Comparison of ENCODE assay signal across 14 cellular contexts in genomic region chr3:50249459-50249858, GRCh38. TPM values are rescaled to one million over a fixed set of nuclear protein-coding genes. Genes with fewer than 3 reads are reported as not detected.
DNase-seq lines count a peak whose midpoint lies in the region; ATAC-seq, FAIRE-seq and TF ChIP-seq lines count a peak whose summit lies in the region.
"Had no signal": no experiment of that assay in that cellular context is flagged by ENCODE, and none has a peak within 500 bp of the region (broad histone marks: within the 10 kb centered on the region; RNA-seq: fewer than 3 reads in every experiment).

No MANE protein-coding gene starts in this region.

- H3K4me2 ChIP-seq in HepG2 (ENCODE audit: low read depth, low read length) (no peak overlapping the region), neuronal stem cell (ENCODE audit: insufficient read depth, low read length, poor library complexity, severe bottlenecking) (no peak overlapping the region)

- H3K9me3 ChIP-seq in HepG2 (ENCODE audit: low read length) (no peaks in the 10 kb centered on the region), right lobe of liver (no peaks in the 10 kb centered on the region), neuronal stem cell (replicated peaks in 1 of 2; ENCODE audit: control insufficient read depth in 2 of 2, insufficient read depth in 1 of 2, low read depth in 1 of 2, low read length in 2 of 2) (no peaks in the 10 kb centered on the region), vagina (no peaks in the 10 kb centered on the region)
- no peaks in the 10 kb centered on the region for H3K9me3 ChIP-seq in effector memory CD4-positive, alpha-beta T cell (ENCODE audit: control insufficient read depth, low read length)

- H3K4me1 ChIP-seq in HepG2 (ENCODE audit: insufficient read depth, low read length) = peaks cover 25% of the 10 kb centered on the region
- H3K4me1 ChIP-seq in right lobe of liver = peaks cover 0 to 70% (median 21%) of the 10 kb centered on the region in 4 donors
- peaks cover 37% of the 10 kb centered on the region for H3K4me1 ChIP-seq in effector memory CD4-positive, alpha-beta T cell (ENCODE audit: control insufficient read depth, insufficient read depth, low read length, poor library complexity, severe bottlenecking)
- H3K4me1 ChIP-seq in neuronal stem cell (ENCODE audit: control insufficient read depth in 2 of 2, insufficient read depth in 1 of 2, low read depth in 1 of 2, low read length in 2 of 2) = peaks cover 24 to 27% of the 10 kb centered on the region in 2 donors
- H3K4me1 ChIP-seq in vagina = peaks cover 93% of the 10 kb centered on the region

- no peaks in the 10 kb centered on the region for H4K20me1 ChIP-seq in HepG2 (ENCODE audit: insufficient read depth, low read length)

- H2BK120ac ChIP-seq in neuronal stem cell (ENCODE audit: low read depth, low read length) = peak overlapping the region; percentile 19

- in situ Hi-C loops in HepG2 (cut with HindIII; ENCODE audit: extremely low pct_ligation_motif_present, low pct_unique_long_range_greater_than_20kb) = no loop called here

- no peak for DNase-seq in HepG2 (ENCODE audit: low spot score)
- DNase-seq in right lobe of liver = no peak
- no peak for DNase-seq in effector memory CD4-positive, alpha-beta T cell
- no peak for DNase-seq in neuronal stem cell (ENCODE audit: low spot score)
- DNase-seq in vagina (ENCODE audit: extremely low spot score in 2 of 2) = no peak
- DNase-seq in RPMI8226 = no peak
- DNase-seq in NCI-H226 = no peak
- no peak for DNase-seq in posterior cingulate gyrus
- DNase-seq: activated CD4-positive, alpha-beta T cell treated with anti-CD3 and anti-CD28 coated beads for 48 hours; NCI-H1048 had no signal

- ATAC-seq in HepG2 (no peak), right lobe of liver (no peak)

- H2AK5ac ChIP-seq in neuronal stem cell (ENCODE audit: low read depth, low read length) = peak overlapping the region; percentile 49

- H3K18ac ChIP-seq in neuronal stem cell (ENCODE audit: low read length) = peak overlapping the region; percentile 27

- no peak overlapping the region for H2AFZ ChIP-seq in HepG2 (ENCODE audit: low read length)
- H2AFZ ChIP-seq in neuronal stem cell (ENCODE audit: low read length) = no peak overlapping the region

- peaks cover 23% of the 10 kb centered on the region for H3K79me2 ChIP-seq in HepG2 (ENCODE audit: insufficient read depth, low read length)

- H3K27me3 ChIP-seq in HepG2 (ENCODE audit: control insufficient read depth in 1 of 2, insufficient read depth in 2 of 2, low read length in 2 of 2) (no peaks in the 10 kb centered on the region), right lobe of liver (no peaks in the 10 kb centered on the region), neuronal stem cell (ENCODE audit: control insufficient read depth in 3 of 3, insufficient read depth in 3 of 3, low read depth in 1 of 3, low read length in 3 of 3) (no peaks in the 10 kb centered on the region), vagina (no peaks in the 10 kb centered on the region)
- no peaks in the 10 kb centered on the region for H3K27me3 ChIP-seq in effector memory CD4-positive, alpha-beta T cell (replicated peaks; ENCODE audit: control insufficient read depth, insufficient read depth, low read length, poor library complexity, severe bottlenecking)
- H3K27me3 ChIP-seq: cardiac muscle cell had no signal

- CTCF ChIA-PET in HepG2 (lab: Yijun Ruan, JAX; ENCODE audit: low intra/inter-chr PET ratio, low total read pairs) = no interaction called here

- BruUV-seq in HepG2 (replicated peaks; lab: Mats Ljungman, UMichigan) = no TSS peak

- peak overlapping the region; percentile 17 for H4K91ac ChIP-seq in neuronal stem cell (ENCODE audit: low read depth, low read length, poor library complexity)

- H2BK15ac ChIP-seq in neuronal stem cell (ENCODE audit: low read length) = no peak overlapping the region

- TF ChIP-seq EP300 in HepG2 (IDR thresholded peaks at IDR 0.05; ENCODE audit: low read depth in 2 of 2, low read length in 2 of 2) (no peak), HepG2 (CRISPR knock-in tag; IDR thresholded peaks at IDR 0.05; ENCODE audit: borderline replicate concordance) (no peak)

- peak overlapping the region; percentile 82 for H3K23ac ChIP-seq in neuronal stem cell (ENCODE audit: low read depth, low read length, poor library complexity)

- H2BK5ac ChIP-seq in neuronal stem cell (ENCODE audit: low read length) = peak overlapping the region; percentile 66

- intact Hi-C loops in HepG2 (cut with micrococcal nuclease; ENCODE audit: unreplicated experiment) = no loop called here
- intact Hi-C loops in right lobe of liver (cut with DNase I) = no loop called here
- intact Hi-C loops in vagina (cut with DNase I) = no loop called here
- intact Hi-C loops in posterior cingulate gyrus (cut with DNase I) = no loop called here

- FAIRE-seq in HepG2 (lab: Jason Lieb, UNC) = no peak
- FAIRE-seq: GM12892 had no signal

- 100% methylated on average over 1 of the region's 5 CpGs for WGBS in HepG2 (ENCODE audit: low lambda C conversion rate)
- WGBS in right lobe of liver (ENCODE audit: insufficient coverage, low coverage, low lambda C conversion rate, missing lambda C conversion rate) = 90% methylated on average over 2 of the region's 5 CpGs
- no CpG with 5 or more reads among the region's 5 CpGs for WGBS in neuronal stem cell (ENCODE audit: extremely low coverage in 2 of 2, insufficient read length in 2 of 2, insufficient replicate concordance in 1 of 2), 2 donors

- POLR2A ChIA-PET in HepG2 (lab: Yijun Ruan, JAX) = interaction anchor here (1.2 to 3.2 kb wide), 3 partner anchors 10 to 15 kb away, joined by 3 to 12 read pairs (median 3); partner anchors contain the start of gene GNAI2

- TF ChIP-seq RAD21 in HepG2 (CRISPR knock-in tag; IDR thresholded peaks at IDR 0.05) = no peak

- peaks cover 2 to 14% of the 10 kb centered on the region in 2 experiments; a peak in 2 of 5 replicates for H3K36me3 ChIP-seq in HepG2 (replicated peaks in 1 of 2; ENCODE audit: control insufficient read depth in 1 of 2, insufficient read depth in 2 of 2, low read length in 2 of 2)
- peaks cover 0 to 9% (median 3%) of the 10 kb centered on the region in 4 donors for H3K36me3 ChIP-seq in right lobe of liver
- H3K36me3 ChIP-seq in effector memory CD4-positive, alpha-beta T cell (ENCODE audit: control insufficient read depth, insufficient read depth, low read length) = peaks cover 54% of the 10 kb centered on the region
- H3K36me3 ChIP-seq in neuronal stem cell (replicated peaks in 1 of 2; ENCODE audit: control insufficient read depth in 2 of 2, insufficient read depth in 2 of 2, low read length in 2 of 2) = peaks cover 53 to 68% of the 10 kb centered on the region in 2 donors
- H3K36me3 ChIP-seq in vagina = peaks cover 0 to 12% of the 10 kb centered on the region in 2 donors

- H3K4ac ChIP-seq in neuronal stem cell (ENCODE audit: low read length) = no peak overlapping the region

- H3K27ac ChIP-seq in HepG2 (ENCODE audit: extremely low read length, insufficient read depth, low read length) = no peak overlapping the region
- H3K27ac ChIP-seq in right lobe of liver = peak overlapping the region in 1 of 3 donors; percentile 43
- H3K27ac ChIP-seq in effector memory CD4-positive, alpha-beta T cell (ENCODE audit: insufficient read depth, low read length, poor library complexity, severe bottlenecking) = peak overlapping the region; percentile 46
- H3K27ac ChIP-seq in neuronal stem cell (replicated peaks; ENCODE audit: low read length) = no peak overlapping the region
- peak overlapping the region; percentile 92 for H3K27ac ChIP-seq in vagina
- H3K27ac ChIP-seq: cardiac muscle cell had no signal

- H3K9ac ChIP-seq in HepG2 (ENCODE audit: insufficient read depth, low read depth, low read length) (no peak overlapping the region), neuronal stem cell (ENCODE audit: low read depth, low read length, poor library complexity) (peak overlapping the region; percentile 73)

- TF ChIP-seq CTCF in HepG2 (CRISPR knock-in tag; IDR thresholded peaks at IDR 0.05) = no peak
- no peak for TF ChIP-seq CTCF in right lobe of liver (IDR thresholded peaks at IDR 0.05)
- TF ChIP-seq CTCF in vagina (IDR thresholded peaks at IDR 0.05) = no peak

- no peak overlapping the region for H3K4me3 ChIP-seq in HepG2 (replicated peaks in 1 of 3; ENCODE audit: insufficient read depth in 1 of 3, low read depth in 2 of 3, low read length in 3 of 3)
- no peak overlapping the region for H3K4me3 ChIP-seq in right lobe of liver
- H3K4me3 ChIP-seq in effector memory CD4-positive, alpha-beta T cell (ENCODE audit: insufficient read depth, low read depth, low read length, poor library complexity, severe bottlenecking) = no peak overlapping the region
- no peak overlapping the region for H3K4me3 ChIP-seq in neuronal stem cell (ENCODE audit: low read length in 2 of 2)
- H3K4me3 ChIP-seq in vagina = no peak overlapping the region
- H3K4me3 ChIP-seq: cardiac muscle cell had no signal

- H2BK12ac ChIP-seq in neuronal stem cell (ENCODE audit: low read length) = no peak overlapping the region

- no peak overlapping the region for H4K8ac ChIP-seq in neuronal stem cell (ENCODE audit: low read depth, low read length)

- peaks cover 51% of the 10 kb centered on the region for H3K79me1 ChIP-seq in neuronal stem cell (ENCODE audit: low read depth, low read length)

- H3K14ac ChIP-seq in neuronal stem cell (ENCODE audit: low read length) = peak overlapping the region; percentile 6

- no peak for TF ChIP-seq POLR2A in HepG2 (IDR thresholded peaks at IDR 0.05; ENCODE audit: insufficient read depth in 1 of 2, low read depth in 2 of 2, low read length in 2 of 2)
- no peak for TF ChIP-seq POLR2A in right lobe of liver (IDR thresholded peaks at IDR 0.05)
- no peak for TF ChIP-seq POLR2A in vagina (IDR thresholded peaks at IDR 0.05)

RNA-seq across cellular contexts. Expression of gene GNAI2, which starts 13.5 kb away (rescaled TPM):
- total RNA-seq in HepG2 (2016; rRNA removed; fragmentation: Illumina TruSeq; extraction: Trizol) (34.5 and 51.1 TPM in 2 replicates), right lobe of liver (100 to 1,000 TPM in 2 of 6 experiments, 10 to 100 TPM in 4; 73.3 to 125 (median 98.7) TPM), vagina (244 TPM)
- total RNA-seq in HepG2 (2016; cell fraction: cytosol; rRNA removed; fragmentation: Illumina TruSeq; extraction: Trizol; ENCODE audit: low read depth) = 26.6 and 32.1 TPM in 2 replicates
- total RNA-seq in HepG2 (2016; cell fraction: insoluble cytoplasmic fraction; rRNA removed; fragmentation: Illumina TruSeq; extraction: Trizol) = 33.4 and 51.3 TPM in 2 replicates
- 43.7 and 48.0 TPM in 2 replicates for total RNA-seq in HepG2 (2016; cell fraction: membrane; rRNA removed; fragmentation: Illumina TruSeq; extraction: Trizol)
- 26.6 and 32.5 TPM in 2 replicates for total RNA-seq in HepG2 (2016; cell fraction: nucleus; rRNA removed; fragmentation: Illumina TruSeq; extraction: Trizol)
- polyA plus RNA-seq in HepG2 (2011; rRNA removed) = 66.1 and 66.2 TPM in 2 replicates
- polyA plus RNA-seq in HepG2 (2011; cell fraction: cytosol; rRNA removed) = 64.5 and 77.2 TPM in 2 replicates
- 39.4 and 42.6 TPM in 2 replicates for polyA plus RNA-seq in HepG2 (2011; cell fraction: nucleus; rRNA removed)
- polyA plus RNA-seq in HepG2 (2012) = 25.4 and 25.9 TPM in 2 replicates
- 37.3 and 42.8 TPM in 2 replicates for polyA plus RNA-seq in HepG2 (2016; cell fraction: cytosol; fragmentation: Illumina TruSeq; extraction: Trizol; ENCODE audit: low read depth)
- 57.1 and 66.6 TPM in 2 replicates for polyA plus RNA-seq in HepG2 (2016; cell fraction: insoluble cytoplasmic fraction; fragmentation: Illumina TruSeq; extraction: Trizol; ENCODE audit: low read depth)
- polyA plus RNA-seq in HepG2 (2016; cell fraction: membrane; fragmentation: Illumina TruSeq; extraction: Trizol; ENCODE audit: low read depth) = 69.3 and 71.1 TPM in 2 replicates
- polyA plus RNA-seq in HepG2 (2016; cell fraction: nucleus; fragmentation: Illumina TruSeq; extraction: Trizol; ENCODE audit: insufficient read depth, low read depth) = 73.5 and 75.3 TPM in 2 replicates
- 111 and 236 TPM in 2 replicates for polyA minus RNA-seq in HepG2 (2011; rRNA and poly(A)+ RNA removed; ENCODE audit: low replicate concordance)
- polyA minus RNA-seq in HepG2 (2011; cell fraction: cytosol; rRNA and poly(A)+ RNA removed) = 26.0 and 26.4 TPM in 2 replicates
- polyA minus RNA-seq in HepG2 (2011; cell fraction: nucleus; rRNA and poly(A)+ RNA removed) = 16.4 and 20.0 TPM in 2 replicates
- polyA plus RNA-seq in neuronal stem cell (2013, experiment 1 of 2) = 457 TPM
- 458 TPM for polyA plus RNA-seq in neuronal stem cell (2013, experiment 2 of 2)

RNA-seq across cellular contexts. Expression of gene SEMA3B, which starts 19.5 kb away (rescaled TPM):
- 25.6 and 93.2 TPM in 2 replicates for total RNA-seq in HepG2 (2016; rRNA removed; fragmentation: Illumina TruSeq; extraction: Trizol)
- 12.3 and 13.3 TPM in 2 replicates for total RNA-seq in HepG2 (2016; cell fraction: cytosol; rRNA removed; fragmentation: Illumina TruSeq; extraction: Trizol; ENCODE audit: low read depth)
- 23.5 and 94.1 TPM in 2 replicates for total RNA-seq in HepG2 (2016; cell fraction: insoluble cytoplasmic fraction; rRNA removed; fragmentation: Illumina TruSeq; extraction: Trizol)
- 18.0 and 19.0 TPM in 2 replicates for total RNA-seq in HepG2 (2016; cell fraction: membrane; rRNA removed; fragmentation: Illumina TruSeq; extraction: Trizol)
- total RNA-seq in HepG2 (2016; cell fraction: nucleus; rRNA removed; fragmentation: Illumina TruSeq; extraction: Trizol) = 106 and 120 TPM in 2 replicates
- polyA plus RNA-seq in HepG2 (2011; rRNA removed) = 158 and 173 TPM in 2 replicates
- polyA plus RNA-seq in HepG2 (2011; cell fraction: cytosol; rRNA removed) = 99.8 and 199 TPM in 2 replicates
- 824 and 1,487 TPM in 2 replicates for polyA plus RNA-seq in HepG2 (2011; cell fraction: nucleus; rRNA removed)
- polyA plus RNA-seq in HepG2 (2012) = 48.8 and 75.5 TPM in 2 replicates
- polyA plus RNA-seq in HepG2 (2016; cell fraction: cytosol; fragmentation: Illumina TruSeq; extraction: Trizol; ENCODE audit: low read depth) = 10.5 and 10.8 TPM in 2 replicates
- 26.4 and 37.1 TPM in 2 replicates for polyA plus RNA-seq in HepG2 (2016; cell fraction: insoluble cytoplasmic fraction; fragmentation: Illumina TruSeq; extraction: Trizol; ENCODE audit: low read depth)
- 15.3 and 17.6 TPM in 2 replicates for polyA plus RNA-seq in HepG2 (2016; cell fraction: membrane; fragmentation: Illumina TruSeq; extraction: Trizol; ENCODE audit: low read depth)
- 390 and 409 TPM in 2 replicates for polyA plus RNA-seq in HepG2 (2016; cell fraction: nucleus; fragmentation: Illumina TruSeq; extraction: Trizol; ENCODE audit: insufficient read depth, low read depth)
- 84.6 and 160 TPM in 2 replicates for polyA minus RNA-seq in HepG2 (2011; rRNA and poly(A)+ RNA removed; ENCODE audit: low replicate concordance)
- 55.4 and 70.0 TPM in 2 replicates for polyA minus RNA-seq in HepG2 (2011; cell fraction: cytosol; rRNA and poly(A)+ RNA removed)
- 81.1 and 108 TPM in 2 replicates for polyA minus RNA-seq in HepG2 (2011; cell fraction: nucleus; rRNA and poly(A)+ RNA removed)
- 1 to 10 TPM; 1.7 to 4.5 (median 2.6) TPM for total RNA-seq in right lobe of liver
- 5.0 TPM for polyA plus RNA-seq in neuronal stem cell (2013, experiment 1 of 2)
- polyA plus RNA-seq in neuronal stem cell (2013, experiment 2 of 2) = 5.2 TPM
- 32.9 TPM for total RNA-seq in vagina

RNA-seq across cellular contexts. Expression of gene LSMEM2, which starts 29.4 kb away (rescaled TPM):
- total RNA-seq in HepG2 (2016; rRNA removed; fragmentation: Illumina TruSeq; extraction: Trizol) (0.07 TPM in 1 of 2 replicates, not detected in the other), right lobe of liver (not detected), vagina (not detected)
- not detected in 2 replicates for total RNA-seq in HepG2 (2016; cell fraction: cytosol; rRNA removed; fragmentation: Illumina TruSeq; extraction: Trizol; ENCODE audit: low read depth)
- total RNA-seq in HepG2 (2016; cell fraction: insoluble cytoplasmic fraction; rRNA removed; fragmentation: Illumina TruSeq; extraction: Trizol) = 0.06 TPM in 1 of 2 replicates, not detected in the other
- not detected in 2 replicates for total RNA-seq in HepG2 (2016; cell fraction: membrane; rRNA removed; fragmentation: Illumina TruSeq; extraction: Trizol)
- total RNA-seq in HepG2 (2016; cell fraction: nucleus; rRNA removed; fragmentation: Illumina TruSeq; extraction: Trizol) = 0.25 TPM in 1 of 2 replicates, not detected in the other
- 0.41 and 0.44 TPM in 2 replicates for polyA plus RNA-seq in HepG2 (2011; rRNA removed)
- polyA plus RNA-seq in HepG2 (2011; cell fraction: cytosol; rRNA removed) = 0.08 and 0.15 TPM in 2 replicates
- polyA plus RNA-seq in HepG2 (2011; cell fraction: nucleus; rRNA removed) = 1.3 and 2.1 TPM in 2 replicates
- polyA plus RNA-seq in HepG2 (2012) = 0.17 and 0.37 TPM in 2 replicates
- polyA plus RNA-seq in HepG2 (2016; cell fraction: cytosol; fragmentation: Illumina TruSeq; extraction: Trizol; ENCODE audit: low read depth) = not detected in 2 replicates
- not detected in 2 replicates for polyA plus RNA-seq in HepG2 (2016; cell fraction: insoluble cytoplasmic fraction; fragmentation: Illumina TruSeq; extraction: Trizol; ENCODE audit: low read depth)
- polyA plus RNA-seq in HepG2 (2016; cell fraction: membrane; fragmentation: Illumina TruSeq; extraction: Trizol; ENCODE audit: low read depth) = not detected in 2 replicates
- polyA plus RNA-seq in HepG2 (2016; cell fraction: nucleus; fragmentation: Illumina TruSeq; extraction: Trizol; ENCODE audit: insufficient read depth, low read depth) = 0.42 TPM in 1 of 2 replicates, not detected in the other
- polyA minus RNA-seq in HepG2 (2011; rRNA and poly(A)+ RNA removed; ENCODE audit: low replicate concordance) = 0.09 and 0.34 TPM in 2 replicates
- polyA minus RNA-seq in HepG2 (2011; cell fraction: cytosol; rRNA and poly(A)+ RNA removed) = not detected in 2 replicates
- 0.90 TPM in 1 of 2 replicates, not detected in the other for polyA minus RNA-seq in HepG2 (2011; cell fraction: nucleus; rRNA and poly(A)+ RNA removed)
- polyA plus RNA-seq in neuronal stem cell (2013, experiment 1 of 2) = 0.28 TPM
- 0.21 TPM for polyA plus RNA-seq in neuronal stem cell (2013, experiment 2 of 2)
- total RNA-seq: activated T-helper 2 cell treated with anti-CD3 and anti-CD28 coated beads, Interferon-gamma antibody, Interleukin-2, Interleukin-4, amounts not matched to agents 10 μg/mL and 5 μg/mL and 100 μg/mL, durations not matched to agents 14 hours and 24 hours and 36 hours; NCI-H460 had no signal

RNA-seq across cellular contexts. Expression of gene IFRD2, which starts 42.8 kb away (rescaled TPM):
- total RNA-seq in HepG2 (2016; rRNA removed; fragmentation: Illumina TruSeq; extraction: Trizol) (81.4 and 96.1 TPM in 2 replicates), right lobe of liver (10 to 100 TPM; 40.8 to 71.0 (median 56.3) TPM), vagina (37.3 TPM)
- total RNA-seq in HepG2 (2016; cell fraction: cytosol; rRNA removed; fragmentation: Illumina TruSeq; extraction: Trizol; ENCODE audit: low read depth) = 66.4 and 85.9 TPM in 2 replicates
- 79.0 and 101 TPM in 2 replicates for total RNA-seq in HepG2 (2016; cell fraction: insoluble cytoplasmic fraction; rRNA removed; fragmentation: Illumina TruSeq; extraction: Trizol)
- total RNA-seq in HepG2 (2016; cell fraction: membrane; rRNA removed; fragmentation: Illumina TruSeq; extraction: Trizol) = 126 and 147 TPM in 2 replicates
- total RNA-seq in HepG2 (2016; cell fraction: nucleus; rRNA removed; fragmentation: Illumina TruSeq; extraction: Trizol) = 83.9 and 92.3 TPM in 2 replicates
- polyA plus RNA-seq in HepG2 (2011; rRNA removed) = 32.8 and 43.1 TPM in 2 replicates
- 29.8 and 39.8 TPM in 2 replicates for polyA plus RNA-seq in HepG2 (2011; cell fraction: cytosol; rRNA removed)
- polyA plus RNA-seq in HepG2 (2011; cell fraction: nucleus; rRNA removed) = 174 and 179 TPM in 2 replicates
- polyA plus RNA-seq in HepG2 (2012) = 38.5 and 48.9 TPM in 2 replicates
- 54.5 and 72.4 TPM in 2 replicates for polyA plus RNA-seq in HepG2 (2016; cell fraction: cytosol; fragmentation: Illumina TruSeq; extraction: Trizol; ENCODE audit: low read depth)
- 62.4 and 77.5 TPM in 2 replicates for polyA plus RNA-seq in HepG2 (2016; cell fraction: insoluble cytoplasmic fraction; fragmentation: Illumina TruSeq; extraction: Trizol; ENCODE audit: low read depth)
- polyA plus RNA-seq in HepG2 (2016; cell fraction: membrane; fragmentation: Illumina TruSeq; extraction: Trizol; ENCODE audit: low read depth) = 89.6 and 91.5 TPM in 2 replicates
- polyA plus RNA-seq in HepG2 (2016; cell fraction: nucleus; fragmentation: Illumina TruSeq; extraction: Trizol; ENCODE audit: insufficient read depth, low read depth) = 124 and 130 TPM in 2 replicates
- 61.7 and 107 TPM in 2 replicates for polyA minus RNA-seq in HepG2 (2011; rRNA and poly(A)+ RNA removed; ENCODE audit: low replicate concordance)
- polyA minus RNA-seq in HepG2 (2011; cell fraction: cytosol; rRNA and poly(A)+ RNA removed) = 15.9 and 21.4 TPM in 2 replicates
- 46.6 and 52.5 TPM in 2 replicates for polyA minus RNA-seq in HepG2 (2011; cell fraction: nucleus; rRNA and poly(A)+ RNA removed)
- 23.1 TPM for polyA plus RNA-seq in neuronal stem cell (2013, experiment 1 of 2)
- 22.1 TPM for polyA plus RNA-seq in neuronal stem cell (2013, experiment 2 of 2)

RNA-seq across cellular contexts. Expression of gene SLC38A3, which starts 44.4 kb away (rescaled TPM):
- total RNA-seq in HepG2 (2016; rRNA removed; fragmentation: Illumina TruSeq; extraction: Trizol) = 14.3 and 29.8 TPM in 2 replicates
- 9.4 and 12.0 TPM in 2 replicates for total RNA-seq in HepG2 (2016; cell fraction: cytosol; rRNA removed; fragmentation: Illumina TruSeq; extraction: Trizol; ENCODE audit: low read depth)
- total RNA-seq in HepG2 (2016; cell fraction: insoluble cytoplasmic fraction; rRNA removed; fragmentation: Illumina TruSeq; extraction: Trizol) = 14.3 and 31.3 TPM in 2 replicates
- total RNA-seq in HepG2 (2016; cell fraction: membrane; rRNA removed; fragmentation: Illumina TruSeq; extraction: Trizol) = 13.7 and 15.1 TPM in 2 replicates
- 51.2 and 60.9 TPM in 2 replicates for total RNA-seq in HepG2 (2016; cell fraction: nucleus; rRNA removed; fragmentation: Illumina TruSeq; extraction: Trizol)
- polyA plus RNA-seq in HepG2 (2011; rRNA removed) = 164 and 247 TPM in 2 replicates
- polyA plus RNA-seq in HepG2 (2011; cell fraction: cytosol; rRNA removed) = 69.6 and 77.8 TPM in 2 replicates
- polyA plus RNA-seq in HepG2 (2011; cell fraction: nucleus; rRNA removed) = 645 and 755 TPM in 2 replicates
- 101 and 126 TPM in 2 replicates for polyA plus RNA-seq in HepG2 (2012)
- 7.3 and 7.5 TPM in 2 replicates for polyA plus RNA-seq in HepG2 (2016; cell fraction: cytosol; fragmentation: Illumina TruSeq; extraction: Trizol; ENCODE audit: low read depth)
- polyA plus RNA-seq in HepG2 (2016; cell fraction: insoluble cytoplasmic fraction; fragmentation: Illumina TruSeq; extraction: Trizol; ENCODE audit: low read depth) = 17.2 and 22.9 TPM in 2 replicates
- polyA plus RNA-seq in HepG2 (2016; cell fraction: membrane; fragmentation: Illumina TruSeq; extraction: Trizol; ENCODE audit: low read depth) = 12.8 and 13.7 TPM in 2 replicates
- polyA plus RNA-seq in HepG2 (2016; cell fraction: nucleus; fragmentation: Illumina TruSeq; extraction: Trizol; ENCODE audit: insufficient read depth, low read depth) = 146 and 148 TPM in 2 replicates
- polyA minus RNA-seq in HepG2 (2011; rRNA and poly(A)+ RNA removed; ENCODE audit: low replicate concordance) = 0.14 and 257 TPM in 2 replicates
- polyA minus RNA-seq in HepG2 (2011; cell fraction: cytosol; rRNA and poly(A)+ RNA removed) = 61.1 and 83.0 TPM in 2 replicates
- polyA minus RNA-seq in HepG2 (2011; cell fraction: nucleus; rRNA and poly(A)+ RNA removed) = 113 and 140 TPM in 2 replicates
- 100 to 1,000 TPM in 4 of 6 experiments, 10 to 100 TPM in 2; 77.7 to 311 (median 190) TPM for total RNA-seq in right lobe of liver
- 3.5 TPM for polyA plus RNA-seq in neuronal stem cell (2013, experiment 1 of 2)
- polyA plus RNA-seq in neuronal stem cell (2013, experiment 2 of 2) = 3.2 TPM
- total RNA-seq in vagina = 2.0 TPM
- total RNA-seq: activated T-helper 2 cell treated with anti-CD3 and anti-CD28 coated beads, Interferon-gamma antibody, Interleukin-2, Interleukin-4, amounts not matched to agents 10 μg/mL and 5 μg/mL and 100 μg/mL, durations not matched to agents 14 hours and 24 hours and 36 hours had no signal

Comparison
In these comparisons a context has a peak if more than half of its experiments do, and no peak if none do; other contexts are left out.
1. H3K27ac ChIP-seq: peak in effector memory CD4-positive, alpha-beta T cell (single experiment) and vagina (single experiment); none in HepG2 (single experiment) and neuronal stem cell (single experiment).